ENCODE assay signal across 8 cellular contexts in the genomic region with DNA sequence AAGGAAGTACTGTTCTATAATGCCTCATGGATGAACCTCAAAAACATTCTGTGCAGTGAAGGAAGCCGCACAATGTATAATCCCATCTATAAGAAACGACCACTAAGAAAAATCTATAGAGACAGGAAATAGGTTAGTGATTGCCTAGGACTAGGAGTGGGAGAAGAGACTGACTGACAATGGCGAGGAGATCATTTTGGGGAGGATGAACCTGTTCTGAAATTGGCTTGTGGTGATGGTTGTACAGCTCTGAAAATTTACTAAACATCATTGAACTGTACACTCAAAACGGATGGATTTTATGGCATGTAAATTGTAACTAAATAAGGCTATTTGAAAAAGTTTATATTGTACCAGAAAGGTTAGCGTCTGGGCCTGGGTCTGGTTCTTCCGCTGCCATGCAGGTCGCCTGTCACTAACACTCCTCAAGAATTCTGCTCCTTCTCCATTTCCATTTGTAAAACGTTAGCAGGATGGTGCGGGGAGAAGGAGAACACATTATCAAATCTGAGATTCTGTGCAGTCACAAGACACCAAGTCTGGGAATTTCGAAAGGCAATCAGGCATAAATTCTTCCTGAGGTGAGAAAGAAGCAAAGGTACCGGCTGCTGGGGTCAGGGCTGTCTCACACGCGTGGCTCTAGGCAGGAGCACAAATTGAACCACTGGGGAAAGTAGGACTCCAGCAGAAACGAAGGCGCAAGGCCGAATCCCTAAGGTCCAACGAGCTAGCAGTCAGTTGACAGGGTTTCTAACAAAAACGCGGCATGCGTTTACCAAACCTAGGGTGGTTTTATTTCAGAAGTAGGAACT. TPM values are rescaled to one million over a fixed set of nuclear protein-coding genes. Genes with fewer than 3 reads are reported as not detected.
DNase-seq lines count a peak whose midpoint lies in the region; ATAC-seq and TF ChIP-seq lines count a peak whose summit lies in the region.

No MANE protein-coding gene starts in this region.

- POLR2A ChIA-PET in CD8-positive, alpha-beta memory T cell (lab: Charles Lee) = no interaction called here

- peak overlapping the region; percentile 99 for H2AFZ ChIP-seq in neuron (ENCODE audit: low read depth, low read length)

- H3K9me3 ChIP-seq in CD8-positive, alpha-beta memory T cell (ENCODE audit: low read length) = no peaks in the 10 kb centered on the region
- H3K9me3 ChIP-seq in neuron (ENCODE audit: low read length) = no peaks in the 10 kb centered on the region

- peak overlapping the region; percentile 31 for H3K27ac ChIP-seq in CD8-positive, alpha-beta memory T cell (ENCODE audit: low read depth, low read length)

- no peak for TF ChIP-seq CTCF in choroid plexus epithelial cell (conservative IDR thresholded peaks at IDR 0.05; ENCODE audit: low read depth, low read length)

- no peak for DNase-seq in CD8-positive, alpha-beta memory T cell
- DNase-seq in HuH-7.5 (ENCODE audit: low spot score) (peak; percentile 56), choroid plexus epithelial cell (ENCODE audit: low read depth) (no peak), GM03348 (ENCODE audit: low spot score) (no peak)
- DNase-seq in stimulated activated CD4-positive, alpha-beta T cell treated with anti-CD3 and anti-CD28 coated beads, Interleukin-12 subunit alpha, Interleukin-12 subunit beta, amount 100 ng/mL, for 4 hours = no peak

- H3K27ac Mint-ChIP-seq in CD8-positive, alpha-beta memory T cell = peak overlapping the region in 1 of 8 donors; percentile 1

- peaks cover 11% of the 10 kb centered on the region for H3K27me3 ChIP-seq in CD8-positive, alpha-beta memory T cell (ENCODE audit: insufficient read depth, low read length, poor library complexity, severe bottlenecking)
- peaks cover 28% of the 10 kb centered on the region for H3K27me3 ChIP-seq in neuron (ENCODE audit: insufficient read depth, low read length)

- H3K27me3 Mint-ChIP-seq in CD8-positive, alpha-beta memory T cell = peaks cover 28 to 74% of the 10 kb centered on the region in 2 donors

- H3K9me3 Mint-ChIP-seq in CD8-positive, alpha-beta memory T cell = no peaks in the 10 kb centered on the region

- peaks cover 5 to 17% (median 11%) of the 10 kb centered on the region in 3 donors for H3K4me1 Mint-ChIP-seq in CD8-positive, alpha-beta memory T cell

- CTCF ChIA-PET in CD8-positive, alpha-beta memory T cell (lab: Charles Lee) = interaction anchor here (0.9 to 1.0 kb wide), 4 partner anchors 10 to 202 kb away, joined by 3 to 4 read pairs (median 3); no protein-coding TSS in a partner anchor

- H3K36me3 Mint-ChIP-seq in CD8-positive, alpha-beta memory T cell = no peaks in the 10 kb centered on the region

- no peaks in the 10 kb centered on the region for H3K4me1 ChIP-seq in CD8-positive, alpha-beta memory T cell (ENCODE audit: insufficient read depth, low read length)
- H3K4me1 ChIP-seq in neuron (ENCODE audit: insufficient read depth, low read length) = no peaks in the 10 kb centered on the region

- no peaks in the 10 kb centered on the region for H3K36me3 ChIP-seq in CD8-positive, alpha-beta memory T cell (ENCODE audit: insufficient read depth, low read length)
- H3K36me3 ChIP-seq in neuron (ENCODE audit: insufficient read depth, low read length) = no peaks in the 10 kb centered on the region

- no peak overlapping the region for H3K4me3 ChIP-seq in CD8-positive, alpha-beta memory T cell (ENCODE audit: low read length)
- H3K4me3 ChIP-seq in choroid plexus epithelial cell (ENCODE audit: low read depth, low read length) (peak overlapping the region; percentile 52), neuron (ENCODE audit: low read length) (peak overlapping the region; percentile 59)

- ATAC-seq in GM19351 (IDR thresholded peaks at IDR 0.05; ENCODE audit: unreplicated experiment) (no peak), GM21717 (IDR thresholded peaks at IDR 0.05; ENCODE audit: unreplicated experiment) (no peak)

- peak overlapping the region in 6 of 7 donors; percentile 25 to 88 (median 62) for H3K4me3 Mint-ChIP-seq in CD8-positive, alpha-beta memory T cell

RNA-seq across cellular contexts. Expression of a gene that starts 0.8 kb away (rescaled TPM):
- 1 to 10 TPM; 1.4 to 1.9 TPM for total RNA-seq in CD8-positive, alpha-beta memory T cell
- polyA plus RNA-seq in CD8-positive, alpha-beta memory T cell = 0.33 TPM
